In genomic region chr2:86105969-86106945, GRCh38 we compare ENCODE assay signal across 1 cellular context.
TF ChIP-seq lines count a peak whose summit lies in the region.

PTCD3 (plus strand) TSS chr2:86106235; CDS start chr2:86106248, 13 bp downstream.

TF ChIP-seq in K562, 482 proteins besides CTCF, POLR2A, EP300 and RAD21 (continued from another document and continues in another):
- peak in 1 of 2 experiments; percentile 79; a peak in 2 of 4 replicates for TF ChIP-seq ZMIZ1 (IDR thresholded peaks at IDR 0.05; ENCODE audit: low read depth in 2 of 2, low read length in 2 of 2)
- TF ChIP-seq GTF3C2 (IDR thresholded peaks at IDR 0.05; ENCODE audit: borderline replicate concordance, extremely low read depth, insufficient read length): no peak
- 0 out of 2 replicates have a peak, but pooled peaks have one; percentile 5 for TF ChIP-seq DEAF1 (CRISPR knock-in tag; IDR thresholded peaks at IDR 0.05)
- peak; percentile 87 for TF ChIP-seq SIN3B (IDR thresholded peaks at IDR 0.05; ENCODE audit: low read depth)
- TF ChIP-seq ADNP (tag; IDR thresholded peaks at IDR 0.05): no peak
- TF ChIP-seq ZNF436 (CRISPR knock-in tag; IDR thresholded peaks at IDR 0.05): no peak
- peak; percentile 12; the same call in 1 of the 2 replicates for TF ChIP-seq ZFX (CRISPR knock-in tag; IDR thresholded peaks at IDR 0.05)
- peak; percentile 50; the same call in 1 of the 2 replicates for TF ChIP-seq GABPA (tag; conservative IDR thresholded peaks at IDR 0.05; ENCODE audit: low read depth)
- peak; percentile 84 to 98 (median 97) for TF ChIP-seq YY1 (IDR thresholded peaks at IDR 0.05; ENCODE audit: borderline replicate concordance in 1 of 3, control insufficient read depth in 1 of 3, extremely low read depth in 1 of 3, insufficient read depth in 3 of 3, insufficient read length in 1 of 3, insufficient replicate concordance in 2 of 3, low read depth in 1 of 3, low read length in 2 of 3)
- no peak for TF ChIP-seq ZNF696 (CRISPR knock-in tag; conservative IDR thresholded peaks at IDR 0.05)
- no peak for TF ChIP-seq TCF15 (CRISPR knock-in tag; IDR thresholded peaks at IDR 0.05)
- peak; percentile 29; the same call in 1 of the 2 replicates for TF ChIP-seq SOX6 (IDR thresholded peaks at IDR 0.05)
- TF ChIP-seq SIRT6 (IDR thresholded peaks at IDR 0.05; ENCODE audit: low read depth, low read length): no peak
- TF ChIP-seq MNT (conservative IDR thresholded peaks at IDR 0.05): peak; percentile 87 to 95
- TF ChIP-seq PRMT5 (CRISPR knock-in tag; IDR thresholded peaks at IDR 0.05): no peak
- TF ChIP-seq ATF6 (CRISPR knock-in tag; IDR thresholded peaks at IDR 0.05): no peak
- TF ChIP-seq FOXP1 (CRISPR knock-in tag; IDR thresholded peaks at IDR 0.05): no peak
- peak; percentile 81 for TF ChIP-seq VEZF1 (CRISPR knock-in tag; IDR thresholded peaks at IDR 0.05)
- no peak for TF ChIP-seq NCOA6 (IDR thresholded peaks at IDR 0.05)
- peak; percentile 87 for TF ChIP-seq ASH1L (IDR thresholded peaks at IDR 0.05; ENCODE audit: borderline replicate concordance, low read depth, partially characterized antibody)
- TF ChIP-seq KLF13 (tag; IDR thresholded peaks at IDR 0.05; ENCODE audit: borderline replicate concordance, low read depth): peak; percentile 31; the same call in 1 of the 2 replicates
- no peak for TF ChIP-seq SAFB (IDR thresholded peaks at IDR 0.05; ENCODE audit: borderline replicate concordance, low read depth, low read length)
- no peak for TF ChIP-seq NCOA2 (IDR thresholded peaks at IDR 0.05; ENCODE audit: partially characterized antibody in 2 of 2)
- no peak for TF ChIP-seq ZNF408 (CRISPR knock-in tag; IDR thresholded peaks at IDR 0.05; ENCODE audit: low read depth)
- peak; percentile 69 for TF ChIP-seq CREB1 (IDR thresholded peaks at IDR 0.05)
- peak; percentile 31; the same call in 1 of the 2 replicates for TF ChIP-seq CREB1 (CRISPR knock-in tag; IDR thresholded peaks at IDR 0.05)
- TF ChIP-seq ZBTB8A (IDR thresholded peaks at IDR 0.05; ENCODE audit: partially characterized antibody): no peak
- TF ChIP-seq NFYB (IDR thresholded peaks at IDR 0.05; ENCODE audit: extremely low read depth, insufficient read length): peak; percentile 19
- peak; percentile 55 for TF ChIP-seq SMAD1 (IDR thresholded peaks at IDR 0.05; ENCODE audit: low read depth, low read length, partially characterized antibody)
- TF ChIP-seq MTA2 (IDR thresholded peaks at IDR 0.05; ENCODE audit: low read depth): no peak
- TF ChIP-seq ZBTB34 (CRISPR knock-in tag; IDR thresholded peaks at IDR 0.05): no peak
- no peak for TF ChIP-seq XRCC4 (IDR thresholded peaks at IDR 0.05; ENCODE audit: extremely low read depth, insufficient read depth, insufficient read length)
- no peak for TF ChIP-seq ZKSCAN3 (CRISPR knock-in tag; IDR thresholded peaks at IDR 0.05)
- no peak for TF ChIP-seq CBX5 (IDR thresholded peaks at IDR 0.05; ENCODE audit: borderline replicate concordance, low read depth)
- no peak for TF ChIP-seq RERE (CRISPR knock-in tag; IDR thresholded peaks at IDR 0.05; ENCODE audit: borderline replicate concordance)
- no peak for TF ChIP-seq ZNF668 (CRISPR knock-in tag; IDR thresholded peaks at IDR 0.05)
